Comparison of ENCODE assay signal across 1 cellular context in the genomic region with DNA sequence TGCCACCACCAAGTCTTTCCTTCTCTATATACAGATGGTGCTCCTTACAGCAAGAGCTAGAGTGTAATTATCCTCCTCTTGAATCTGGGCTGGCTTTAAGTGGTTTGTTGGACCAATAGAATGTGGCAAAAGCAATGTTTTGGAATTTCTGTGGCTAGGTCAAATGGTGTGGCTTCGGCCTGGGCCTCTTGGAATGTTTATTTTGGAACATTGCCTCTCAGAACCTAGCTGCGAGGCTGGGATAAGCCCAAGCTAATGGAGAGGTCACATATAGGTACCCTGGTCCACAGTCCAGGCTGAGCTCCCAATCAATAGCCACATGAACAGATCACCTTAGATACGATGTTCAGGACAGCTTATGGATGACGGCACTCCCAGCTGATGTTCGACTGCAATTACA.
TF ChIP-seq lines count a peak whose summit lies in the region.

No MANE protein-coding gene starts in this region.

TF ChIP-seq in HepG2, 621 proteins besides CTCF, POLR2A, EP300 and RAD21 (continued from another document):
- TF ChIP-seq ZZZ3 (CRISPR knock-in tag; IDR thresholded peaks at IDR 0.05; ENCODE audit: borderline replicate concordance) (no peak), U2AF1 (optimal IDR thresholded peaks at IDR 0.05; ENCODE audit: low read depth, low read length) (no peak), ZBTB42 (CRISPR knock-in tag; IDR thresholded peaks at IDR 0.05) (no peak), ZKSCAN1 (IDR thresholded peaks at IDR 0.05; ENCODE audit: low read length) (no peak), MIXL1 (CRISPR knock-in tag; IDR thresholded peaks at IDR 0.05) (no peak), ZNF33A (CRISPR knock-in tag; IDR thresholded peaks at IDR 0.05; ENCODE audit: borderline replicate concordance) (no peak), ZNF510 (CRISPR knock-in tag; IDR thresholded peaks at IDR 0.05; ENCODE audit: low read depth) (no peak), DNMT1 (CRISPR knock-in tag; IDR thresholded peaks at IDR 0.05) (no peak), WIZ (CRISPR knock-in tag; IDR thresholded peaks at IDR 0.05) (0 out of 2 replicates have a peak, but pooled peaks have one; percentile 22), ZNF143 (CRISPR knock-in tag; IDR thresholded peaks at IDR 0.05) (no peak), ZSCAN29 (CRISPR knock-in tag; conservative IDR thresholded peaks at IDR 0.05) (no peak), HNF4A (CRISPR knock-in tag; IDR thresholded peaks at IDR 0.05) (peak; percentile 82), ZNF552 (CRISPR knock-in tag; IDR thresholded peaks at IDR 0.05; ENCODE audit: borderline replicate concordance) (no peak), ZNF614 (CRISPR knock-in tag; IDR thresholded peaks at IDR 0.05; ENCODE audit: borderline replicate concordance) (no peak), ZMYM4 (CRISPR knock-in tag; IDR thresholded peaks at IDR 0.05) (peak; percentile 48; the same call in 1 of the 2 replicates), TEAD3 (CRISPR knock-in tag; optimal IDR thresholded peaks at IDR 0.05; ENCODE audit: borderline replicate concordance) (peak; percentile 35), NFIC (IDR thresholded peaks at IDR 0.05; ENCODE audit: low read length) (no peak), ZFP36 (IDR thresholded peaks at IDR 0.05; ENCODE audit: borderline replicate concordance, low read depth, low read length, partially characterized antibody) (no peak), ESRRA (CRISPR knock-in tag; IDR thresholded peaks at IDR 0.05; ENCODE audit: low read depth) (no peak; the same call in 1 of the 2 replicates), ZFP37 (CRISPR knock-in tag; IDR thresholded peaks at IDR 0.05; ENCODE audit: borderline replicate concordance) (no peak), ZNF292 (CRISPR knock-in tag; IDR thresholded peaks at IDR 0.05; ENCODE audit: borderline replicate concordance, low read depth) (no peak), BRCA1 (CRISPR knock-in tag; IDR thresholded peaks at IDR 0.05) (no peak), CHD2 (IDR thresholded peaks at IDR 0.05; ENCODE audit: low read depth, low read length) (no peak), SALL1 (CRISPR knock-in tag; IDR thresholded peaks at IDR 0.05) (peak; percentile 35), RBM39 (IDR thresholded peaks at IDR 0.05; ENCODE audit: low read depth, low read length, poor library complexity, severe bottlenecking) (no peak), ZNF761 (CRISPR knock-in tag; conservative IDR thresholded peaks at IDR 0.05) (no peak), ARNT (IDR thresholded peaks at IDR 0.05) (no peak)
- TF ChIP-seq, protein P1, sequence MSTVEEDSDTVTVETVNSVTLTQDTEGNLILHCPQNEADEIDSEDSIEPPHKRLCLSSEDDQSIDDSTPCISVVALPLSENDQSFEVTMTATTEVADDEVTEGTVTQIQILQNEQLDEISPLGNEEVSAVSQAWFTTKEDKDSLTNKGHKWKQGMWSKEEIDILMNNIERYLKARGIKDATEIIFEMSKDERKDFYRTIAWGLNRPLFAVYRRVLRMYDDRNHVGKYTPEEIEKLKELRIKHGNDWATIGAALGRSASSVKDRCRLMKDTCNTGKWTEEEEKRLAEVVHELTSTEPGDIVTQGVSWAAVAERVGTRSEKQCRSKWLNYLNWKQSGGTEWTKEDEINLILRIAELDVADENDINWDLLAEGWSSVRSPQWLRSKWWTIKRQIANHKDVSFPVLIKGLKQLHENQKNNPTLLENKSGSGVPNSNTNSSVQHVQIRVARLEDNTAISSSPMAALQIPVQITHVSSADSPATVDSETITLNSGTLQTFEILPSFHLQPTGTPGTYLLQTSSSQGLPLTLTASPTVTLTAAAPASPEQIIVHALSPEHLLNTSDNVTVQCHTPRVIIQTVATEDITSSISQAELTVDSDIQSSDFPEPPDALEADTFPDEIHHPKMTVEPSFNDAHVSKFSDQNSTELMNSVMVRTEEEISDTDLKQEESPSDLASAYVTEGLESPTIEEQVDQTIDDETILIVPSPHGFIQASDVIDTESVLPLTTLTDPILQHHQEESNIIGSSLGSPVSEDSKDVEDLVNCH (CRISPR knock-in tag; IDR thresholded peaks at IDR 0.05) = no peak
- TF ChIP-seq, protein P2, sequence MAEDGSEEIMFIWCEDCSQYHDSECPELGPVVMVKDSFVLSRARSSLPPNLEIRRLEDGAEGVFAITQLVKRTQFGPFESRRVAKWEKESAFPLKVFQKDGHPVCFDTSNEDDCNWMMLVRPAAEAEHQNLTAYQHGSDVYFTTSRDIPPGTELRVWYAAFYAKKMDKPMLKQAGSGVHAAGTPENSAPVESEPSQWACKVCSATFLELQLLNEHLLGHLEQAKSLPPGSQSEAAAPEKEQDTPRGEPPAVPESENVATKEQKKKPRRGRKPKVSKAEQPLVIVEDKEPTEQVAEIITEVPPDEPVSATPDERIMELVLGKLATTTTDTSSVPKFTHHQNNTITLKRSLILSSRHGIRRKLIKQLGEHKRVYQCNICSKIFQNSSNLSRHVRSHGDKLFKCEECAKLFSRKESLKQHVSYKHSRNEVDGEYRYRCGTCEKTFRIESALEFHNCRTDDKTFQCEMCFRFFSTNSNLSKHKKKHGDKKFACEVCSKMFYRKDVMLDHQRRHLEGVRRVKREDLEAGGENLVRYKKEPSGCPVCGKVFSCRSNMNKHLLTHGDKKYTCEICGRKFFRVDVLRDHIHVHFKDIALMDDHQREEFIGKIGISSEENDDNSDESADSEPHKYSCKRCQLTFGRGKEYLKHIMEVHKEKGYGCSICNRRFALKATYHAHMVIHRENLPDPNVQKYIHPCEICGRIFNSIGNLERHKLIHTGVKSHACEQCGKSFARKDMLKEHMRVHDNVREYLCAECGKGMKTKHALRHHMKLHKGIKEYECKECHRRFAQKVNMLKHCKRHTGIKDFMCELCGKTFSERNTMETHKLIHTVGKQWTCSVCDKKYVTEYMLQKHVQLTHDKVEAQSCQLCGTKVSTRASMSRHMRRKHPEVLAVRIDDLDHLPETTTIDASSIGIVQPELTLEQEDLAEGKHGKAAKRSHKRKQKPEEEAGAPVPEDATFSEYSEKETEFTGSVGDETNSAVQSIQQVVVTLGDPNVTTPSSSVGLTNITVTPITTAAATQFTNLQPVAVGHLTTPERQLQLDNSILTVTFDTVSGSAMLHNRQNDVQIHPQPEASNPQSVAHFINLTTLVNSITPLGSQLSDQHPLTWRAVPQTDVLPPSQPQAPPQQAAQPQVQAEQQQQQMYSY (CRISPR knock-in tag; IDR thresholded peaks at IDR 0.05) = no peak
- TF ChIP-seq, protein P3, sequence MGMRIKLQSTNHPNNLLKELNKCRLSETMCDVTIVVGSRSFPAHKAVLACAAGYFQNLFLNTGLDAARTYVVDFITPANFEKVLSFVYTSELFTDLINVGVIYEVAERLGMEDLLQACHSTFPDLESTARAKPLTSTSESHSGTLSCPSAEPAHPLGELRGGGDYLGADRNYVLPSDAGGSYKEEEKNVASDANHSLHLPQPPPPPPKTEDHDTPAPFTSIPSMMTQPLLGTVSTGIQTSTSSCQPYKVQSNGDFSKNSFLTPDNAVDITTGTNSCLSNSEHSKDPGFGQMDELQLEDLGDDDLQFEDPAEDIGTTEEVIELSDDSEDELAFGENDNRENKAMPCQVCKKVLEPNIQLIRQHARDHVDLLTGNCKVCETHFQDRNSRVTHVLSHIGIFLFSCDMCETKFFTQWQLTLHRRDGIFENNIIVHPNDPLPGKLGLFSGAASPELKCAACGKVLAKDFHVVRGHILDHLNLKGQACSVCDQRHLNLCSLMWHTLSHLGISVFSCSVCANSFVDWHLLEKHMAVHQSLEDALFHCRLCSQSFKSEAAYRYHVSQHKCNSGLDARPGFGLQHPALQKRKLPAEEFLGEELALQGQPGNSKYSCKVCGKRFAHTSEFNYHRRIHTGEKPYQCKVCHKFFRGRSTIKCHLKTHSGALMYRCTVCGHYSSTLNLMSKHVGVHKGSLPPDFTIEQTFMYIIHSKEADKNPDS (CRISPR knock-in tag; IDR thresholded peaks at IDR 0.05) = no peak
- TF ChIP-seq, protein P4, sequence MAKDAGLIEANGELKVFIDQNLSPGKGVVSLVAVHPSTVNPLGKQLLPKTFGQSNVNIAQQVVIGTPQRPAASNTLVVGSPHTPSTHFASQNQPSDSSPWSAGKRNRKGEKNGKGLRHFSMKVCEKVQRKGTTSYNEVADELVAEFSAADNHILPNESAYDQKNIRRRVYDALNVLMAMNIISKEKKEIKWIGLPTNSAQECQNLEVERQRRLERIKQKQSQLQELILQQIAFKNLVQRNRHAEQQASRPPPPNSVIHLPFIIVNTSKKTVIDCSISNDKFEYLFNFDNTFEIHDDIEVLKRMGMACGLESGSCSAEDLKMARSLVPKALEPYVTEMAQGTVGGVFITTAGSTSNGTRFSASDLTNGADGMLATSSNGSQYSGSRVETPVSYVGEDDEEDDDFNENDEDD (CRISPR knock-in tag; IDR thresholded peaks at IDR 0.05; ENCODE audit: borderline replicate concordance) = no peak
- TF ChIP-seq, protein P5, sequence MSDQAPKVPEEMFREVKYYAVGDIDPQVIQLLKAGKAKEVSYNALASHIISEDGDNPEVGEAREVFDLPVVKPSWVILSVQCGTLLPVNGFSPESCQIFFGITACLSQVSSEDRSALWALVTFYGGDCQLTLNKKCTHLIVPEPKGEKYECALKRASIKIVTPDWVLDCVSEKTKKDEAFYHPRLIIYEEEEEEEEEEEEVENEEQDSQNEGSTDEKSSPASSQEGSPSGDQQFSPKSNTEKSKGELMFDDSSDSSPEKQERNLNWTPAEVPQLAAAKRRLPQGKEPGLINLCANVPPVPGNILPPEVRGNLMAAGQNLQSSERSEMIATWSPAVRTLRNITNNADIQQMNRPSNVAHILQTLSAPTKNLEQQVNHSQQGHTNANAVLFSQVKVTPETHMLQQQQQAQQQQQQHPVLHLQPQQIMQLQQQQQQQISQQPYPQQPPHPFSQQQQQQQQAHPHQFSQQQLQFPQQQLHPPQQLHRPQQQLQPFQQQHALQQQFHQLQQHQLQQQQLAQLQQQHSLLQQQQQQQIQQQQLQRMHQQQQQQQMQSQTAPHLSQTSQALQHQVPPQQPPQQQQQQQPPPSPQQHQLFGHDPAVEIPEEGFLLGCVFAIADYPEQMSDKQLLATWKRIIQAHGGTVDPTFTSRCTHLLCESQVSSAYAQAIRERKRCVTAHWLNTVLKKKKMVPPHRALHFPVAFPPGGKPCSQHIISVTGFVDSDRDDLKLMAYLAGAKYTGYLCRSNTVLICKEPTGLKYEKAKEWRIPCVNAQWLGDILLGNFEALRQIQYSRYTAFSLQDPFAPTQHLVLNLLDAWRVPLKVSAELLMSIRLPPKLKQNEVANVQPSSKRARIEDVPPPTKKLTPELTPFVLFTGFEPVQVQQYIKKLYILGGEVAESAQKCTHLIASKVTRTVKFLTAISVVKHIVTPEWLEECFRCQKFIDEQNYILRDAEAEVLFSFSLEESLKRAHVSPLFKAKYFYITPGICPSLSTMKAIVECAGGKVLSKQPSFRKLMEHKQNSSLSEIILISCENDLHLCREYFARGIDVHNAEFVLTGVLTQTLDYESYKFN (CRISPR knock-in tag; conservative IDR thresholded peaks at IDR 0.05) = peak; percentile 43; the same call in 1 of the 2 replicates
- TF ChIP-seq, protein P6, sequence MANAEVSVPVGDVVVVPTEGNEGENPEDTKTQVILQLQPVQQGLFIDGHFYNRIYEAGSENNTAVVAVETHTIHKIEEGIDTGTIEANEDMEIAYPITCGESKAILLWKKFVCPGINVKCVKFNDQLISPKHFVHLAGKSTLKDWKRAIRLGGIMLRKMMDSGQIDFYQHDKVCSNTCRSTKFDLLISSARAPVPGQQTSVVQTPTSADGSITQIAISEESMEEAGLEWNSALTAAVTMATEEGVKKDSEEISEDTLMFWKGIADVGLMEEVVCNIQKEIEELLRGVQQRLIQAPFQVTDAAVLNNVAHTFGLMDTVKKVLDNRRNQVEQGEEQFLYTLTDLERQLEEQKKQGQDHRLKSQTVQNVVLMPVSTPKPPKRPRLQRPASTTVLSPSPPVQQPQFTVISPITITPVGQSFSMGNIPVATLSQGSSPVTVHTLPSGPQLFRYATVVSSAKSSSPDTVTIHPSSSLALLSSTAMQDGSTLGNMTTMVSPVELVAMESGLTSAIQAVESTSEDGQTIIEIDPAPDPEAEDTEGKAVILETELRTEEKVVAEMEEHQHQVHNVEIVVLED (CRISPR knock-in tag; IDR thresholded peaks at IDR 0.05; ENCODE audit: borderline replicate concordance) = no peak
- TF ChIP-seq, protein P7, sequence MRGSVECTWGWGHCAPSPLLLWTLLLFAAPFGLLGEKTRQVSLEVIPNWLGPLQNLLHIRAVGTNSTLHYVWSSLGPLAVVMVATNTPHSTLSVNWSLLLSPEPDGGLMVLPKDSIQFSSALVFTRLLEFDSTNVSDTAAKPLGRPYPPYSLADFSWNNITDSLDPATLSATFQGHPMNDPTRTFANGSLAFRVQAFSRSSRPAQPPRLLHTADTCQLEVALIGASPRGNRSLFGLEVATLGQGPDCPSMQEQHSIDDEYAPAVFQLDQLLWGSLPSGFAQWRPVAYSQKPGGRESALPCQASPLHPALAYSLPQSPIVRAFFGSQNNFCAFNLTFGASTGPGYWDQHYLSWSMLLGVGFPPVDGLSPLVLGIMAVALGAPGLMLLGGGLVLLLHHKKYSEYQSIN (CRISPR knock-in tag; IDR thresholded peaks at IDR 0.05; ENCODE audit: borderline replicate concordance) = no peak
- TF ChIP-seq, protein P8, sequence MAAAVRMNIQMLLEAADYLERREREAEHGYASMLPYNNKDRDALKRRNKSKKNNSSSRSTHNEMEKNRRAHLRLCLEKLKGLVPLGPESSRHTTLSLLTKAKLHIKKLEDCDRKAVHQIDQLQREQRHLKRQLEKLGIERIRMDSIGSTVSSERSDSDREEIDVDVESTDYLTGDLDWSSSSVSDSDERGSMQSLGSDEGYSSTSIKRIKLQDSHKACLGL (CRISPR knock-in tag; IDR thresholded peaks at IDR 0.05) = no peak
- TF ChIP-seq, protein P9, sequence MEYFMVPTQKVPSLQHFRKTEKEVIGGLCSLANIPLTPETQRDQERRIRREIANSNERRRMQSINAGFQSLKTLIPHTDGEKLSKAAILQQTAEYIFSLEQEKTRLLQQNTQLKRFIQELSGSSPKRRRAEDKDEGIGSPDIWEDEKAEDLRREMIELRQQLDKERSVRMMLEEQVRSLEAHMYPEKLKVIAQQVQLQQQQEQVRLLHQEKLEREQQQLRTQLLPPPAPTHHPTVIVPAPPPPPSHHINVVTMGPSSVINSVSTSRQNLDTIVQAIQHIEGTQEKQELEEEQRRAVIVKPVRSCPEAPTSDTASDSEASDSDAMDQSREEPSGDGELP (IDR thresholded peaks at IDR 0.05; ENCODE audit: borderline replicate concordance, low read depth) = 0 out of 2 replicates have a peak, but pooled peaks have one; percentile 23
